In the genomic region with DNA sequence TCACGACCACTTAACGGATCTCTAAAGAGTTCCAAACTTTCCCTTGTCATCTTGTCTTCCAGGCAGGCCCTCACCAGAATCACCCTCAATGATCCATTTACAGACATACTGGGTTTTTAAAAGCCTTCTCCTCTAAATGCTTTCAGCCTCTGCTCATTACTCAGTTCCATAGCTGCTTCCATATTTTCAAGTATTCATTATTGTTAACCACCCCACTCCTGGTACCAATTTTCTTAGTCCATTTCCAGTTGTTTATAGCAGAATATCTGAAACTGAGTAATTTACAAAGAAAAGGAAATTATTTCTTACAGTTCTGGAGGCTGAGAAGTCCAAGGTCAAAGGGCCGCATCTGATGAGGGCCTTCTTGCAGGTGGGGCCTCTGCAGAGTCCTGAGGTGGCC, we compare ENCODE assay signal across 10 cellular contexts. TPM values are rescaled to one million over a fixed set of nuclear protein-coding genes. Genes with fewer than 3 reads are reported as not detected.
"Had no signal": no experiment of that assay in that cellular context is flagged by ENCODE, and none has a peak within 500 bp of the region (broad histone marks: within the 10 kb centered on the region; RNA-seq: fewer than 3 reads in every experiment).

No MANE protein-coding gene starts in this region.

- H3K4me3 ChIP-seq: GM23338 had no signal

- ATAC-seq: GM23338 had no signal

- H2AFZ ChIP-seq: GM23338 had no signal

- DNase-seq: H9, HCEC 1CT, HFFc6, IMR-90, KBM-7 had no signal

- FAIRE-seq: H1, H54, HTR-8/SVneo had no signal

- H3K4me2 ChIP-seq: GM23338 had no signal

RNA-seq across cellular contexts. Expression of a gene that starts 56.5 kb away (rescaled TPM):
- total RNA-seq: H1, HFFc6, HT-29, IMR-90 had no signal
- polyA plus RNA-seq: IMR-90 had no signal
